In the genomic region with DNA sequence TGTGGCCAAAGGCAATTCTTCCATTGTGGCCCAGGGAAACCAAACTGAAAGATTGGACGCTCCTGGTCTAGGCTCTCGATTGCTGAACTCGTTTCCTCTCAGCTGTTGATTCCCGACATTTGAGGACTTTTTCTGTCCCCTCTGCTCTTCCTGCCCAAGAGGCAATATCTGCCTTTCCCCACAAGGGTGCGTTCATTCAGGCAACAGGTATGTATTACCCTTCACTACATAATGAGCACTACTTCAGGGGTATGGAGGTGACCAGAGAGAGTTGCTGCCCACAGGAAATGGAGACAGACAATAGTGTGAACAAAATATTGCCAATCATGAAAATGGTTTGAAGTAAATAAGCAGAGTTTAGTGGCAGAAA, we compare ENCODE assay signal across 8 cellular contexts. TPM values are rescaled to one million over a fixed set of nuclear protein-coding genes. Genes with fewer than 3 reads are reported as not detected.
DNase-seq lines count a peak whose midpoint lies in the region; ATAC-seq and TF ChIP-seq lines count a peak whose summit lies in the region.

No MANE protein-coding gene starts in this region.

- dilution Hi-C loops in mammary epithelial cell (cut with HindIII; ENCODE audit: low sequenced_read_pairs): no loop called here

- DNase-seq in Caco-2 (peak; percentile 51 to 59), LoVo (ENCODE audit: low spot score) (peak; percentile 61), mammary epithelial cell (no peak), natural killer cell (no peak), prostate gland (ENCODE audit: low spot score) (no peak), HAP-1 (ENCODE audit: low spot score in 2 of 2) (no peak)

- POLR2A ChIA-PET in Caco-2 (lab: Charles Lee): interaction anchor here (0.6 to 1.6 kb wide), 2 partner anchors 25 to 183 kb away, joined by 3 to 6 read pairs; partner anchors contain the start of gene BTBD10

- 88% methylated on average over 5 of the region's 5 CpGs for WGBS in mammary epithelial cell (ENCODE audit: low coverage, missing lambda C conversion rate)
- WGBS in prostate gland: 79% methylated on average over 5 of the region's 5 CpGs

- no peak overlapping the region for H3K9ac ChIP-seq in mammary epithelial cell (ENCODE audit: insufficient read depth, low read length)

- H3K4me1 Mint-ChIP-seq in Caco-2 (ENCODE audit: low read depth, unreplicated experiment) (no peaks in the 10 kb centered on the region), natural killer cell (peaks cover 9 to 15% of the 10 kb centered on the region in 2 donors)

- H3K27me3 Mint-ChIP-seq in Caco-2 (ENCODE audit: insufficient read depth, unreplicated experiment) (no peaks in the 10 kb centered on the region), natural killer cell (ENCODE audit: low read depth in 2 of 2) (peaks cover 0 to 8% of the 10 kb centered on the region in 2 donors)

- TF ChIP-seq CTCF in Caco-2 (IDR thresholded peaks at IDR 0.05; ENCODE audit: insufficient read depth in 1 of 2, low read depth in 1 of 2, low read length in 1 of 2, severe bottlenecking in 1 of 2, unreplicated experiment in 1 of 2): peak in 1 of 2 experiments; percentile 52
- peak; percentile 6 to 10 for TF ChIP-seq CTCF in mammary epithelial cell (conservative IDR thresholded peaks at IDR 0.05 in 1 of 2, IDR thresholded peaks at IDR 0.05 in 1 of 2; ENCODE audit: extremely low read depth in 1 of 2, insufficient read depth in 1 of 2, low read depth in 1 of 2, low read length in 2 of 2)
- TF ChIP-seq CTCF in natural killer cell (IDR thresholded peaks at IDR 0.05): peak; percentile 17
- no peak for TF ChIP-seq CTCF in prostate gland (IDR thresholded peaks at IDR 0.05)

- intact Hi-C loops in Caco-2 (cut with micrococcal nuclease; ENCODE audit: unreplicated experiment) (loop anchor here (1.0 kb wide), 1 partner anchor 48 kb away; no protein-coding TSS in a partner anchor), mammary epithelial cell (cut with micrococcal nuclease) (no loop called here), natural killer cell (cut with micrococcal nuclease) (loop anchor here (2.0 to 10.0 kb wide), 3 partner anchors 181 to 760 kb away; partner anchors contain the start of gene FAR1), prostate gland (cut with DNase I) (no loop called here)

- no peaks in the 10 kb centered on the region for H3K79me2 ChIP-seq in mammary epithelial cell (ENCODE audit: insufficient read depth, low read length)

- H2AFZ ChIP-seq in mammary epithelial cell (ENCODE audit: low read depth, low read length): no peak overlapping the region

- H3K4me3 ChIP-seq in Caco-2 (ENCODE audit: low read depth, low read length) (peak overlapping the region; percentile 43), mammary epithelial cell (replicated peaks in 1 of 3; ENCODE audit: insufficient read depth in 1 of 3, low read depth in 2 of 3, low read length in 3 of 3) (no peak overlapping the region), prostate gland (no peak overlapping the region), HAP-1 (no peak overlapping the region)

- no peaks in the 10 kb centered on the region for H3K36me3 Mint-ChIP-seq in Caco-2 (ENCODE audit: insufficient read depth, unreplicated experiment)
- no peaks in the 10 kb centered on the region for H3K36me3 Mint-ChIP-seq in natural killer cell

- H3K9me3 Mint-ChIP-seq in Caco-2 (ENCODE audit: unreplicated experiment) (no peaks in the 10 kb centered on the region), natural killer cell (no peaks in the 10 kb centered on the region)

- in situ Hi-C loops in mammary epithelial cell (cut with MboI; ENCODE audit: low sequenced_read_pairs in 2 of 2) (no loop called here), HAP-1 (cut with MboI; ENCODE audit: low sequenced_read_pairs) (no loop called here)

- no TSS peak for BruUV-seq in Caco-2 (replicated peaks; lab: Mats Ljungman, UMichigan)
- BruUV-seq in mammary epithelial cell (replicated peaks; lab: Mats Ljungman, UMichigan): no TSS peak

- no peaks in the 10 kb centered on the region for H3K9me3 ChIP-seq in Caco-2
- no peaks in the 10 kb centered on the region for H3K9me3 ChIP-seq in mammary epithelial cell (replicated peaks; ENCODE audit: insufficient read depth, low read length)
- no peaks in the 10 kb centered on the region for H3K9me3 ChIP-seq in prostate gland
- 0 out of 2 replicates have a peak, but pooled peaks cover 2% of the 10 kb centered on the region for H3K9me3 ChIP-seq in HAP-1

- H3K4me3 Mint-ChIP-seq in Caco-2 (ENCODE audit: unreplicated experiment) (peak overlapping the region; percentile 72), natural killer cell (peak overlapping the region; percentile 26)

- no peak overlapping the region for H3K27ac ChIP-seq in mammary epithelial cell (ENCODE audit: insufficient read depth, low read depth, low read length)
- H3K27ac ChIP-seq in prostate gland: no peak overlapping the region

- no peak overlapping the region for H3K27ac Mint-ChIP-seq in Caco-2 (ENCODE audit: unreplicated experiment)
- peak overlapping the region in 1 of 2 donors; percentile 92 for H3K27ac Mint-ChIP-seq in natural killer cell

- no peak for TF ChIP-seq POLR2A in prostate gland (IDR thresholded peaks at IDR 0.05)

- H3K4me1 ChIP-seq in Caco-2 (no peaks in the 10 kb centered on the region), mammary epithelial cell (ENCODE audit: insufficient read depth, low read length) (no peaks in the 10 kb centered on the region), prostate gland (replicated peaks) (no peaks in the 10 kb centered on the region), HAP-1 (no peaks in the 10 kb centered on the region)

- no peaks in the 10 kb centered on the region for H3K36me3 ChIP-seq in Caco-2 (ENCODE audit: control insufficient read depth, insufficient read depth, low read length)
- no peaks in the 10 kb centered on the region for H3K36me3 ChIP-seq in mammary epithelial cell (ENCODE audit: insufficient read depth, low read length)
- no peaks in the 10 kb centered on the region for H3K36me3 ChIP-seq in prostate gland
- H3K36me3 ChIP-seq in HAP-1 (replicated peaks): no peaks in the 10 kb centered on the region

- H3K27me3 ChIP-seq in Caco-2 (replicated peaks; ENCODE audit: control insufficient read depth, insufficient read depth, low read length) (no peaks in the 10 kb centered on the region), mammary epithelial cell (ENCODE audit: insufficient read depth, low read length) (no peaks in the 10 kb centered on the region), prostate gland (replicated peaks; ENCODE audit: insufficient read depth) (no peaks in the 10 kb centered on the region), HAP-1 (ENCODE audit: low read depth) (peaks cover 2% of the 10 kb centered on the region; the same call in 1 of the 2 replicates)

- no peak overlapping the region for H3K4me2 ChIP-seq in mammary epithelial cell (ENCODE audit: insufficient read depth, low read depth, low read length)

- CTCF ChIA-PET in Caco-2 (lab: Charles Lee): interaction anchor here (0.6 to 1.6 kb wide), 8 partner anchors 15 to 1205 kb away, joined by 3 to 11 read pairs (median 5); partner anchors contain the start of genes BTBD10 and FAR1
- CTCF ChIA-PET in mammary epithelial cell (lab: Charles Lee; ENCODE audit: low non-redundant PET): interaction anchor here (0.6 kb wide), 2 partner anchors 39 to 98 kb away, joined by 5 to 9 read pairs; no protein-coding TSS in a partner anchor

- no peaks in the 10 kb centered on the region for H4K20me1 ChIP-seq in mammary epithelial cell (ENCODE audit: insufficient read depth, low read length)

- ATAC-seq in GM19397 (IDR thresholded peaks at IDR 0.05; ENCODE audit: unreplicated experiment) (peak; percentile 70), natural killer cell (peak; percentile 61 to 73 (median 61)), HG03097 (IDR thresholded peaks at IDR 0.05; ENCODE audit: low FRiP score, unreplicated experiment) (no peak)

RNA-seq across cellular contexts. Expression of gene PTH, which starts 8.2 kb away (rescaled TPM):
- total RNA-seq in Caco-2 (2022): not detected in 2 replicates
- not detected for total RNA-seq in mammary epithelial cell
- not detected for polyA plus RNA-seq in mammary epithelial cell
- polyA minus RNA-seq in mammary epithelial cell: not detected
- total RNA-seq in natural killer cell: not detected
- not detected for total RNA-seq in prostate gland

RNA-seq across cellular contexts. Expression of gene BTBD10, which starts 24.6 kb away (rescaled TPM):
- total RNA-seq in Caco-2 (2022) (41.6 and 45.0 TPM in 2 replicates), mammary epithelial cell (10 to 100 TPM; 57.2 to 73.2 TPM), natural killer cell (10 to 100 TPM; 18.0 to 26.9 (median 23.2) TPM), prostate gland (10 to 100 TPM; 21.9 to 31.8 TPM)
- polyA plus RNA-seq in mammary epithelial cell: 40.6 TPM
- 160 TPM for polyA minus RNA-seq in mammary epithelial cell

Comparison
In these comparisons a context has a peak if more than half of its experiments do, and no peak if none do; other contexts are left out.
1. DNase-seq: peak in Caco-2 (2 of 2) and LoVo (single experiment); none in mammary epithelial cell (single experiment), natural killer cell (single experiment), prostate gland (single experiment) and HAP-1 (0 of 2).
2. CTCF ChIP-seq: peak in mammary epithelial cell (2 of 2) and natural killer cell (single experiment); none in prostate gland (0 of 4).
3. intact Hi-C loops: an anchor here in Caco-2 (1.0 kb wide) and natural killer cell (2.0 to 10.0 kb wide); none called in mammary epithelial cell and prostate gland.